In genomic region chr7:101740981-101741725, GRCh38 we compare ENCODE assay signal across 10 cellular contexts.
DNase-seq lines count a peak whose midpoint lies in the region; ATAC-seq and TF ChIP-seq lines count a peak whose summit lies in the region.
"Had no signal": no experiment of that assay in that cellular context is flagged by ENCODE, and none has a peak within 500 bp of the region (broad histone marks: within the 10 kb centered on the region; RNA-seq: fewer than 3 reads in every experiment).

No MANE protein-coding gene starts in this region.

- no peak for TF ChIP-seq CTCF in IMR-90 (conservative IDR thresholded peaks at IDR 0.05; ENCODE audit: low read depth, low read length)

- POLR2A ChIA-PET in CD8-positive, alpha-beta memory T cell (lab: Charles Lee): no interaction called here
- POLR2A ChIA-PET in IMR-90 (lab: Charles Lee; ENCODE audit: unreplicated experiment): no interaction called here

- H3K27ac ChIP-seq in CD8-positive, alpha-beta memory T cell (ENCODE audit: low read depth, low read length): no peak overlapping the region
- H3K27ac ChIP-seq in IMR-90 (ENCODE audit: insufficient read depth, low read length): no peak overlapping the region

- H3K36me3 Mint-ChIP-seq in CD8-positive, alpha-beta memory T cell: no peaks in the 10 kb centered on the region
- H3K36me3 Mint-ChIP-seq in activated T-helper 1 cell treated with anti-CD3 and anti-CD28 coated beads, Interleukin-12 subunit alpha, Interleukin-12 subunit beta, Interleukin-2, Interleukin-4 antibody, amounts not matched to agents 30 ng/mL and 10 ng/mL and 1 ng/mL, durations not matched to agents 14 hours and 24 hours and 36 hours (ENCODE audit: low read depth): no peaks in the 10 kb centered on the region
- H3K36me3 Mint-ChIP-seq: brain had no signal

- H3K9me3 ChIP-seq in CD8-positive, alpha-beta memory T cell (ENCODE audit: low read length): no peaks in the 10 kb centered on the region
- no peaks in the 10 kb centered on the region for H3K9me3 ChIP-seq in IMR-90 (ENCODE audit: control insufficient read depth, insufficient read depth, low read length)

- dilution Hi-C loops in IMR-90 (cut with HindIII; ENCODE audit: low sequenced_read_pairs, unreplicated experiment): no loop called here

- intact Hi-C loops in IMR-90 (cut with micrococcal nuclease): no loop called here
- intact Hi-C loops in activated T-helper 1 cell treated with anti-CD3 and anti-CD28 coated beads, Interleukin-12 subunit alpha, Interleukin-12 subunit beta, Interleukin-2, Interleukin-4 antibody, amounts not matched to agents 30 ng/mL and 10 ng/mL and 1 ng/mL, durations not matched to agents 14 hours and 24 hours and 36 hours (cut with micrococcal nuclease): no loop called here

- H3K27me3 ChIP-seq in CD8-positive, alpha-beta memory T cell (ENCODE audit: insufficient read depth, low read length, poor library complexity, severe bottlenecking): no peaks in the 10 kb centered on the region
- peaks cover 25% of the 10 kb centered on the region for H3K27me3 ChIP-seq in IMR-90 (ENCODE audit: control insufficient read depth, insufficient read depth, low read length)

- no peak for TF ChIP-seq POLR2A in IMR-90 (IDR thresholded peaks at IDR 0.05; ENCODE audit: low read depth, low read length)

- H3K14ac ChIP-seq in IMR-90 (replicated peaks; ENCODE audit: low read depth, low read length): no peak overlapping the region

- H3K9me1 ChIP-seq in IMR-90 (ENCODE audit: insufficient read depth, low read length): no peaks in the 10 kb centered on the region

- H4K5ac ChIP-seq in IMR-90 (ENCODE audit: low read depth, low read length): no peak overlapping the region

- H3K4me3 ChIP-seq in CD8-positive, alpha-beta memory T cell (ENCODE audit: low read length): no peak overlapping the region
- H3K4me3 ChIP-seq in IMR-90 (ENCODE audit: insufficient read depth, low read depth, low read length): no peak overlapping the region

- no peak overlapping the region for H2BK20ac ChIP-seq in IMR-90 (ENCODE audit: low read depth, low read length)

- H3K36me3 ChIP-seq in CD8-positive, alpha-beta memory T cell (ENCODE audit: insufficient read depth, low read length): no peaks in the 10 kb centered on the region
- H3K36me3 ChIP-seq in IMR-90 (ENCODE audit: control insufficient read depth, insufficient read depth, low read length): no peaks in the 10 kb centered on the region

- no peak overlapping the region for H3K9ac ChIP-seq in IMR-90 (ENCODE audit: low read depth, low read length)

- H2AK9ac ChIP-seq in IMR-90 (replicated peaks; ENCODE audit: low read depth, low read length, poor library complexity): peak overlapping the region; percentile 66

- no peak overlapping the region for H2BK15ac ChIP-seq in IMR-90 (ENCODE audit: low read depth, low read length)

- no peaks in the 10 kb centered on the region for H3K9me3 Mint-ChIP-seq in CD8-positive, alpha-beta memory T cell
- H3K9me3 Mint-ChIP-seq in activated T-helper 1 cell treated with anti-CD3 and anti-CD28 coated beads, Interleukin-12 subunit alpha, Interleukin-12 subunit beta, Interleukin-2, Interleukin-4 antibody, amounts not matched to agents 30 ng/mL and 10 ng/mL and 1 ng/mL, durations not matched to agents 14 hours and 24 hours and 36 hours: no peaks in the 10 kb centered on the region

- H3K4me2 ChIP-seq in IMR-90 (ENCODE audit: low read depth, low read length): no peak overlapping the region

- ATAC-seq in GM18909 (IDR thresholded peaks at IDR 0.05; ENCODE audit: poor library complexity, unreplicated experiment) (peak; percentile 55), IMR-90 (ENCODE audit: low read depth) (no peak), HG03280 (IDR thresholded peaks at IDR 0.05; ENCODE audit: unreplicated experiment) (no peak)
- ATAC-seq: Right ventricle myocardium inferior had no signal

- no peaks in the 10 kb centered on the region for H3K79me1 ChIP-seq in IMR-90 (ENCODE audit: low read depth in 1 of 2, low read length in 2 of 2)

- peak overlapping the region; percentile 23 to 70 (median 48) for H3K4me3 Mint-ChIP-seq in CD8-positive, alpha-beta memory T cell
- H3K4me3 Mint-ChIP-seq in activated T-helper 1 cell treated with anti-CD3 and anti-CD28 coated beads, Interleukin-12 subunit alpha, Interleukin-12 subunit beta, Interleukin-2, Interleukin-4 antibody, amounts not matched to agents 30 ng/mL and 10 ng/mL and 1 ng/mL, durations not matched to agents 14 hours and 24 hours and 36 hours: peak overlapping the region; percentile 51

- no peak overlapping the region for H3K18ac ChIP-seq in IMR-90 (ENCODE audit: low read depth, low read length)

- no peak for TF ChIP-seq RAD21 in IMR-90 (IDR thresholded peaks at IDR 0.05; ENCODE audit: low read length)

- H4K91ac ChIP-seq in IMR-90 (ENCODE audit: insufficient read depth, low read depth, low read length): no peak overlapping the region

- H3K23ac ChIP-seq in IMR-90 (ENCODE audit: low read depth, low read length): no peak overlapping the region

- CTCF ChIA-PET in CD8-positive, alpha-beta memory T cell (lab: Charles Lee): interaction anchor here (1.5 to 3.1 kb wide), 2 partner anchors 9 to 12 kb away, joined by 3 to 14 read pairs; no protein-coding TSS in a partner anchor
- CTCF ChIA-PET in IMR-90 (lab: Yijun Ruan, JAX): interaction anchor here (1.2 kb wide), 1 partner anchor 38 kb away, joined by 3 read pairs; no protein-coding TSS in a partner anchor

- no peak overlapping the region for H2BK5ac ChIP-seq in IMR-90 (ENCODE audit: low read depth, low read length, poor library complexity, severe bottlenecking)

- WGBS in IMR-90 (ENCODE audit: extremely low coverage in 2 of 2, insufficient read length in 1 of 2), 2 experiments: no CpG with 5 or more reads among the region's 9 CpGs

- peak in 2 of 5 donors; percentile 5 to 46 for DNase-seq in CD8-positive, alpha-beta memory T cell
- DNase-seq in IMR-90 (no peak), ecto neural progenitor cell (ENCODE audit: low spot score) (no peak), putamen (ENCODE audit: low spot score) (no peak), hippocampal formation (lab: John Stamatoyannopoulos, UW) (no peak)
- DNase-seq in activated T-helper 1 cell treated with anti-CD3 and anti-CD28 coated beads, Interleukin-12 subunit alpha, Interleukin-12 subunit beta, Interleukin-2, Interleukin-4 antibody, amounts not matched to agents 30 ng/mL and 10 ng/mL and 1 ng/mL, durations not matched to agents 14 hours and 24 hours and 36 hours (ENCODE audit: low spot score): peak; percentile 28

- peaks cover 0 to 9% of the 10 kb centered on the region in 2 donors for H3K27me3 Mint-ChIP-seq in CD8-positive, alpha-beta memory T cell
- no peaks in the 10 kb centered on the region for H3K27me3 Mint-ChIP-seq in activated T-helper 1 cell treated with anti-CD3 and anti-CD28 coated beads, Interleukin-12 subunit alpha, Interleukin-12 subunit beta, Interleukin-2, Interleukin-4 antibody, amounts not matched to agents 30 ng/mL and 10 ng/mL and 1 ng/mL, durations not matched to agents 14 hours and 24 hours and 36 hours (ENCODE audit: insufficient read depth)

- in situ Hi-C loops in IMR-90 (cut with MboI; ENCODE audit: low sequenced_read_pairs): no loop called here

- H4K20me1 ChIP-seq in IMR-90 (ENCODE audit: insufficient read depth, low read length): no peaks in the 10 kb centered on the region

- no peak overlapping the region for H3K4ac ChIP-seq in IMR-90 (ENCODE audit: low read depth, low read length)

- no TSS peak for BruUV-seq in IMR-90 (replicated peaks; lab: Mats Ljungman, UMichigan)

- H3K4me1 Mint-ChIP-seq in CD8-positive, alpha-beta memory T cell: peaks cover 13 to 17% (median 14%) of the 10 kb centered on the region in 3 donors
- H3K4me1 Mint-ChIP-seq in activated T-helper 1 cell treated with anti-CD3 and anti-CD28 coated beads, Interleukin-12 subunit alpha, Interleukin-12 subunit beta, Interleukin-2, Interleukin-4 antibody, amounts not matched to agents 30 ng/mL and 10 ng/mL and 1 ng/mL, durations not matched to agents 14 hours and 24 hours and 36 hours (ENCODE audit: low read depth): peaks cover 25% of the 10 kb centered on the region
- H3K4me1 Mint-ChIP-seq: brain had no signal

- peak overlapping the region in 5 of 8 donors; percentile 37 to 79 (median 50) for H3K27ac Mint-ChIP-seq in CD8-positive, alpha-beta memory T cell
- H3K27ac Mint-ChIP-seq in activated T-helper 1 cell treated with anti-CD3 and anti-CD28 coated beads, Interleukin-12 subunit alpha, Interleukin-12 subunit beta, Interleukin-2, Interleukin-4 antibody, amounts not matched to agents 30 ng/mL and 10 ng/mL and 1 ng/mL, durations not matched to agents 14 hours and 24 hours and 36 hours: peak overlapping the region; percentile 73
- H3K27ac Mint-ChIP-seq: brain had no signal

- peaks cover 9% of the 10 kb centered on the region for H3K4me1 ChIP-seq in CD8-positive, alpha-beta memory T cell (ENCODE audit: insufficient read depth, low read length)
- no peaks in the 10 kb centered on the region for H3K4me1 ChIP-seq in IMR-90 (ENCODE audit: control insufficient read depth, insufficient read depth, low read length)

- H2AK5ac ChIP-seq in IMR-90 (ENCODE audit: low read depth, low read length): no peak overlapping the region

- H2BK120ac ChIP-seq in IMR-90 (ENCODE audit: low read depth, low read length): no peak overlapping the region

- no peak overlapping the region for H4K8ac ChIP-seq in IMR-90 (ENCODE audit: low read depth in 2 of 2, low read length in 2 of 2)

- H3K56ac ChIP-seq in IMR-90 (ENCODE audit: extremely low read depth, insufficient read depth, low read length): no peak overlapping the region

- H2AFZ ChIP-seq in IMR-90 (replicated peaks; ENCODE audit: low read length, poor library complexity): no peak overlapping the region

TF ChIP-seq in IMR-90, 13 proteins besides CTCF, POLR2A, EP300 and RAD21 (continues in another document):
- no peak for TF ChIP-seq MXI1 (IDR thresholded peaks at IDR 0.05; ENCODE audit: borderline replicate concordance, low read depth, low read length)
- TF ChIP-seq MAZ (IDR thresholded peaks at IDR 0.05; ENCODE audit: borderline replicate concordance, low read depth, low read length): no peak
- TF ChIP-seq MAFK (IDR thresholded peaks at IDR 0.05; ENCODE audit: low read depth, low read length): no peak
- TF ChIP-seq ELK1 (IDR thresholded peaks at IDR 0.05; ENCODE audit: borderline replicate concordance, low read depth, low read length): no peak
- no peak for TF ChIP-seq BHLHE40 (IDR thresholded peaks at IDR 0.05; ENCODE audit: low read depth, low read length)
- TF ChIP-seq FOS (IDR thresholded peaks at IDR 0.05; ENCODE audit: low read depth, low read length): no peak
- TF ChIP-seq RFX5 (IDR thresholded peaks at IDR 0.05; ENCODE audit: low read depth, low read length): no peak
- TF ChIP-seq CEBPB (IDR thresholded peaks at IDR 0.05; ENCODE audit: low read depth, low read length): no peak
